7 cellular contexts compared by ENCODE assay signal in the genomic region with DNA sequence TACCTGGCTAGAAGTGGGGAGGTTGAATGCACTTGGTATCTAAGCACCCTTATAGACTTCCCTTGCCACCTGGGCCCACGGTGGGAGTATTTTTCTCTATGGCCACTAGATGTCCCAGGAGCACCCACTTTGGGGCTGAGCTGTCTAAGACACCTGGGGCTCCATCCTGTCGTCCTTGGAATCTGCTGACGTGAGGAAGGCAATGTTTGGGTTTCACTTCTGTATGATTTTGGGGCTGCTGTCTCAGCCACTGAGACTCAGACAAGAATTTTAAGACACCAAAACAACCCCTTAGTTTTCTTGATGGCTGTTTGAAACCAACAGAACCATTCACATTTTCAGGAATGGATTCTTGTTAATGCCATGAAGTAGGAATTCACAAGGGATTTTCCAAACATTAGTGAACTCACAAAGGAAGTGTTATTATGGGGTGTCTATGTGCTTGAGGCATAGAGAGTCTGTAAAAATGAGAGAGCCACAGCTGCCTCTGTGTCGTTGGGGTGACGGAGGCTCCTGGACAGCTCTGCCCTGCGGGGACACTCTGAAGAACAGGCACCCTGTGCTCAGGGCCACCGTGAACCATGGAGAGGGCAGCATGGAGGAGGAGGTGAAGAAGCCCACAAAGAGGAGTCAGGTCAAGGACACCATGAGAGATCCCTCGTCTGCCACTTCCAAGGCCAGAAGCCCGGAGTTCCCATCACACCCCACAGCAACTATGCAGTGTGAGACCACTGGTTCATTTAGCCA.
DNase-seq lines count a peak whose midpoint lies in the region; FAIRE-seq and TF ChIP-seq lines count a peak whose summit lies in the region.

No MANE protein-coding gene starts in this region.

- H3K4me3 ChIP-seq in keratinocyte (ENCODE audit: control insufficient read depth in 2 of 3, extremely low read depth in 1 of 3, insufficient read depth in 2 of 3, low read depth in 1 of 3, low read length in 3 of 3), result no peak overlapping the region

- H3K27me3 ChIP-seq in keratinocyte (ENCODE audit: control insufficient read depth, extremely low read depth, insufficient read depth, low read length), result no peaks in the 10 kb centered on the region

- peak overlapping the region; percentile 6; the same call in 1 of the 2 replicates for H3K4me3 Mint-ChIP-seq in HFFc6
- H3K4me3 Mint-ChIP-seq in brain, result no peak overlapping the region

- H4K20me1 ChIP-seq in keratinocyte (ENCODE audit: control insufficient read depth, extremely low read depth, insufficient read depth, low read length), result no peaks in the 10 kb centered on the region

- DNase-seq in HFFc6 (peak; percentile 33), NCI-H1105 treated with DMSO at 0.1 percent for 48 hours (lab: John Stamatoyannopoulos, UW) (peak; percentile 45), T-helper 22 cell (ENCODE audit: low read depth) (peak; percentile 24), keratinocyte (ENCODE audit: low read depth, low spot score) (peak; percentile 4)
- peak; percentile 57 to 63 for DNase-seq in stimulated activated CD4-positive, alpha-beta T cell treated with anti-CD3 and anti-CD28 coated beads, Interleukin-2, amount 100 ng/mL, for 24 hours

- no peak overlapping the region for H3K9ac ChIP-seq in keratinocyte (ENCODE audit: control insufficient read depth, extremely low read depth, insufficient read depth, low read length)

- H3K4me1 Mint-ChIP-seq in HFFc6 (ENCODE audit: low read depth), result peaks cover 32% of the 10 kb centered on the region
- H3K4me1 Mint-ChIP-seq in brain, result peaks cover 57% of the 10 kb centered on the region

- H3K27ac ChIP-seq in keratinocyte (ENCODE audit: control insufficient read depth, insufficient read depth, low read length), result no peak overlapping the region

- no peaks in the 10 kb centered on the region for H3K9me3 ChIP-seq in keratinocyte (ENCODE audit: control insufficient read depth, low read depth, low read length)

- H3K27me3 Mint-ChIP-seq in HFFc6 (ENCODE audit: insufficient read depth) (peaks cover 3% of the 10 kb centered on the region), brain (peaks cover 4% of the 10 kb centered on the region)

- H3K36me3 Mint-ChIP-seq in HFFc6 (ENCODE audit: low read depth) (no peaks in the 10 kb centered on the region), brain (no peaks in the 10 kb centered on the region)

- TF ChIP-seq CTCF in GM12873 (IDR thresholded peaks at IDR 0.05; ENCODE audit: insufficient read depth, low read depth, low read length, missing control alignments), result peak; percentile 82
- TF ChIP-seq CTCF in HFFc6 (IDR thresholded peaks at IDR 0.05), result peak; percentile 82
- peak; percentile 80 to 81 for TF ChIP-seq CTCF in brain (conservative IDR thresholded peaks at IDR 0.05)
- peak; percentile 76 to 82 (median 81) for TF ChIP-seq CTCF in keratinocyte (optimal IDR thresholded peaks at IDR 0.05 in 1 of 3, IDR thresholded peaks at IDR 0.05 in 1 of 3, conservative IDR thresholded peaks at IDR 0.05 in 1 of 3; ENCODE audit: extremely low read depth in 1 of 3, insufficient read depth in 2 of 3, low read length in 3 of 3)

- FAIRE-seq in keratinocyte (lab: Jason Lieb, UNC), result peak; percentile 87

- no peaks in the 10 kb centered on the region for H3K9me3 Mint-ChIP-seq in HFFc6
- no peaks in the 10 kb centered on the region for H3K9me3 Mint-ChIP-seq in brain

- H3K79me2 ChIP-seq in keratinocyte (ENCODE audit: control insufficient read depth, insufficient read depth, low read length), result no peaks in the 10 kb centered on the region

- no peaks in the 10 kb centered on the region for H3K36me3 ChIP-seq in keratinocyte (ENCODE audit: control insufficient read depth in 2 of 2, extremely low read depth in 1 of 2, insufficient read depth in 2 of 2, low read length in 2 of 2)

- H3K9me1 ChIP-seq in keratinocyte (ENCODE audit: control insufficient read depth, extremely low read depth, insufficient read depth, low read length), result peaks cover 4% of the 10 kb centered on the region

- H3K27ac Mint-ChIP-seq in HFFc6, result no peak overlapping the region
- H3K27ac Mint-ChIP-seq in brain, result peak overlapping the region; percentile 68 to 91 (median 71)

- peaks cover 16% of the 10 kb centered on the region for H3K4me1 ChIP-seq in keratinocyte (ENCODE audit: control insufficient read depth, extremely low read depth, insufficient read depth, low read length)

- dilution Hi-C loops in keratinocyte (cut with MboI; ENCODE audit: extremely low pct_ligation_motif_present, low sequenced_read_pairs), result no loop called here

- peak overlapping the region; percentile 61 for H3K4me2 ChIP-seq in keratinocyte (ENCODE audit: control insufficient read depth, extremely low read depth, insufficient read depth, low read depth, low read length)

- peak overlapping the region; percentile 43 for H2AFZ ChIP-seq in keratinocyte (ENCODE audit: control insufficient read depth, low read length)

Comparison
In these comparisons a context has a peak if more than half of its experiments do, and no peak if none do; other contexts are left out.
1. DNase-seq: peak in every context shown above with its lines; median percentile 60 in stimulated activated CD4-positive, alpha-beta T cell treated with anti-CD3 and anti-CD28 coated beads, Interleukin-2, amount 100 ng/mL, for 24 hours; 45 in NCI-H1105 treated with DMSO at 0.1 percent for 48 hours; 33 in HFFc6; 24 in T-helper 22 cell; 4 in keratinocyte.